ENCODE assay signal across 13 cellular contexts in genomic region chr13:95485045-95485517, GRCh38.
DNase-seq lines count a peak whose midpoint lies in the region; ATAC-seq and TF ChIP-seq lines count a peak whose summit lies in the region.
"Had no signal": no experiment of that assay in that cellular context is flagged by ENCODE, and none has a peak within 500 bp of the region (broad histone marks: within the 10 kb centered on the region; RNA-seq: fewer than 3 reads in every experiment).

No MANE protein-coding gene starts in this region.

- H3K4me3 Mint-ChIP-seq in T-helper 17 cell = no peak overlapping the region

- H3K27me3 ChIP-seq in lung (ENCODE audit: control insufficient read depth, insufficient read depth) = no peaks in the 10 kb centered on the region

- DNase-seq in GM03348 (ENCODE audit: low spot score) (peak; percentile 37), NCI-H524 treated with DMSO at 0.1 percent for 48 hours (lab: John Stamatoyannopoulos, UW) (peak; percentile 43), choroid plexus epithelial cell (ENCODE audit: low read depth) (peak; percentile 61), lung (ENCODE audit: low spot score) (no peak), T-helper 17 cell (no peak)
- DNase-seq: cerebellar nuclear complex; DMS79 treated with DMSO at 0.1 percent for 48 hours; NCI-H446; stimulated activated CD4-positive, alpha-beta T cell treated with anti-CD3 and anti-CD28 coated beads, Interleukin-15, amount 100 ng/mL, for 24 hours; stimulated activated naive CD4-positive, alpha-beta T cell treated with Interleukin-2 at 50 U/mL for 16 hours had no signal

- H3K4me1 ChIP-seq in lung (ENCODE audit: control insufficient read depth in 2 of 2, insufficient read depth in 2 of 2, low read length in 2 of 2) = no peaks in the 10 kb centered on the region

- ATAC-seq in lung (ENCODE audit: insufficient read depth, low FRiP score) (peak; percentile 10), T-helper 17 cell (no peak), HG02798 (IDR thresholded peaks at IDR 0.05; ENCODE audit: poor library complexity, unreplicated experiment) (no peak), HG03442 (IDR thresholded peaks at IDR 0.05; ENCODE audit: unreplicated experiment) (no peak), GM18907 (IDR thresholded peaks at IDR 0.05; ENCODE audit: unreplicated experiment) (no peak)

- H3K9me3 ChIP-seq in lung (ENCODE audit: control insufficient read depth in 2 of 2, insufficient read depth in 1 of 2, low read length in 1 of 2) = peaks cover 0 to 3% of the 10 kb centered on the region in 2 donors
- no peaks in the 10 kb centered on the region for H3K9me3 ChIP-seq in T-helper 17 cell (ENCODE audit: control insufficient read depth, low read length, poor library complexity, severe bottlenecking)

- H3K4me3 ChIP-seq in choroid plexus epithelial cell (ENCODE audit: low read depth, low read length) (no peak overlapping the region), lung (no peak overlapping the region)

- no peaks in the 10 kb centered on the region for H3K4me1 Mint-ChIP-seq in T-helper 17 cell

- 48 to 50% methylated on average over 5 of the region's 5 CpGs for WGBS in lung, 2 donors

- no peak overlapping the region for H3K27ac ChIP-seq in lung (ENCODE audit: low read depth in 1 of 2, low read length in 1 of 2)

- peaks cover 11% of the 10 kb centered on the region for H3K27me3 Mint-ChIP-seq in T-helper 17 cell

- no peaks in the 10 kb centered on the region for H3K36me3 ChIP-seq in lung (ENCODE audit: control insufficient read depth in 2 of 2, insufficient read depth in 2 of 2, low read length in 2 of 2)

- no peaks in the 10 kb centered on the region for H3K36me3 Mint-ChIP-seq in T-helper 17 cell (ENCODE audit: low read depth)

- no peak overlapping the region for H3K27ac Mint-ChIP-seq in T-helper 17 cell

- TF ChIP-seq CTCF in choroid plexus epithelial cell (conservative IDR thresholded peaks at IDR 0.05; ENCODE audit: low read depth, low read length) = no peak
- TF ChIP-seq CTCF in lung (IDR thresholded peaks at IDR 0.05; ENCODE audit: control extremely low read depth, extremely low read depth) = no peak

Comparison
In these comparisons a context has a peak if more than half of its experiments do, and no peak if none do; other contexts are left out.
1. DNase-seq: peak in GM03348 (single experiment), NCI-H524 treated with DMSO at 0.1 percent for 48 hours (single experiment) and choroid plexus epithelial cell (single experiment); none in lung (single experiment) and T-helper 17 cell (0 of 3).